ENCODE assay signal across 28 cellular contexts in genomic region chr11:112425121-112425520, GRCh38.
"Had no signal": no experiment of that assay in that cellular context is flagged by ENCODE, and none has a peak within 500 bp of the region (broad histone marks: within the 10 kb centered on the region; RNA-seq: fewer than 3 reads in every experiment).

No MANE protein-coding gene starts in this region.

- ATAC-seq: activated CD4-positive, CD25-positive, alpha-beta regulatory T cell treated with anti-CD3 and anti-CD28 coated beads, Interleukin-2, amount 50 U/mL, for 24 hours; activated CD8-positive, alpha-beta T cell treated with anti-CD3 and anti-CD28 coated beads for 36 hours had no signal

- H3K27me3 ChIP-seq: Peyer's patch had no signal

- H3K36me3 Mint-ChIP-seq: activated naive CD4-positive, alpha-beta T cell treated with anti-CD3 and anti-CD28 coated beads, Interleukin-2, amount 50 U/mL, for 24 hours had no signal

- DNase-seq: activated CD4-positive, alpha-beta T cell treated with anti-CD3 and anti-CD28 coated beads for 4 hours; activated CD8-positive, alpha-beta memory T cell treated with anti-CD3 and anti-CD28 coated beads, Interleukin-2, amount 50 U/mL, for 48 hours; activated CD8-positive, alpha-beta T cell treated with anti-CD3 and anti-CD28 coated beads for 36 hours; activated effector memory CD4-positive, alpha-beta T cell treated with Interleukin-2 at 50 U/mL for 16 hours; activated naive CD4-positive, alpha-beta T cell; activated T-cell treated with anti-CD3 and anti-CD28 coated beads, Interleukin-2, amount 50 U/mL, for 24 hours; aorta; Kasumi-1; KBM-7; NCI-H1092; NCI-H1417 treated with DMSO at 0.1 percent for 48 hours; NCI-H1694; NCI-H2029; NCI-H2107; NCI-H2171 treated with DMSO at 0.1 percent for 48 hours; NCI-H345; NCI-H510A; NCI-H526 treated with DMSO at 0.1 percent for 48 hours; NCI-H82; NK-92 treated with Interleukin-12 subunit alpha and Interleukin-12 subunit beta, amount 100 ng/mL, for 24 hours; OCI-M1; Peyer's patch; SHP77 treated with DMSO at 0.1 percent for 48 hours had no signal

- H3K4me3 Mint-ChIP-seq: activated CD8-positive, alpha-beta T cell treated with anti-CD3 and anti-CD28 coated beads for 36 hours; activated naive CD4-positive, alpha-beta T cell treated with anti-CD3 and anti-CD28 coated beads, Interleukin-2, amount 50 U/mL, for 24 hours; activated T-cell treated with anti-CD3 and anti-CD28 coated beads, Interleukin-2, amount 50 U/mL, for 24 hours; activated T-helper 1 cell treated with anti-CD3 and anti-CD28 coated beads, Interleukin-12 subunit alpha, Interleukin-12 subunit beta, Interleukin-2, Interleukin-4 antibody, amounts not matched to agents 30 ng/mL and 10 ng/mL and 1 ng/mL, durations not matched to agents 14 hours and 24 hours and 36 hours; central memory CD8-positive, alpha-beta T cell; T-helper 1 cell treated with Interleukin-12 subunit alpha and Interleukin-12 subunit beta and Interleukin-4 antibody, amounts not matched to agents 30 μg/mL and 1 μg/mL, for 36 hours had no signal

- H3K36me3 ChIP-seq: Peyer's patch had no signal

- H3K4me1 Mint-ChIP-seq: activated naive CD4-positive, alpha-beta T cell treated with anti-CD3 and anti-CD28 coated beads, Interleukin-2, amount 50 U/mL, for 24 hours; central memory CD8-positive, alpha-beta T cell had no signal

- H3K27ac ChIP-seq: Peyer's patch had no signal

- H3K9me3 Mint-ChIP-seq: activated naive CD4-positive, alpha-beta T cell treated with anti-CD3 and anti-CD28 coated beads, Interleukin-2, amount 50 U/mL, for 24 hours; activated T-cell treated with anti-CD3 and anti-CD28 coated beads, Interleukin-2, amount 50 U/mL, for 24 hours; activated T-helper 1 cell treated with anti-CD3 and anti-CD28 coated beads, Interleukin-12 subunit alpha, Interleukin-12 subunit beta, Interleukin-2, Interleukin-4 antibody, amounts not matched to agents 30 ng/mL and 10 ng/mL and 1 ng/mL, durations not matched to agents 14 hours and 24 hours and 36 hours; central memory CD8-positive, alpha-beta T cell; T-helper 1 cell treated with Interleukin-12 subunit alpha and Interleukin-12 subunit beta and Interleukin-4 antibody, amounts not matched to agents 30 μg/mL and 1 μg/mL, for 36 hours had no signal

- H3K4me1 ChIP-seq: Peyer's patch had no signal

- H3K27ac Mint-ChIP-seq: activated CD8-positive, alpha-beta T cell treated with anti-CD3 and anti-CD28 coated beads for 36 hours; activated naive CD4-positive, alpha-beta T cell treated with anti-CD3 and anti-CD28 coated beads, Interleukin-2, amount 50 U/mL, for 24 hours; activated T-cell treated with anti-CD3 and anti-CD28 coated beads, Interleukin-2, amount 50 U/mL, for 24 hours; activated T-helper 1 cell treated with anti-CD3 and anti-CD28 coated beads, Interleukin-12 subunit alpha, Interleukin-12 subunit beta, Interleukin-2, Interleukin-4 antibody, amounts not matched to agents 30 ng/mL and 10 ng/mL and 1 ng/mL, durations not matched to agents 14 hours and 24 hours and 36 hours; T-helper 1 cell treated with Interleukin-12 subunit alpha and Interleukin-12 subunit beta and Interleukin-4 antibody, amounts not matched to agents 30 μg/mL and 1 μg/mL, for 36 hours had no signal

- H3K9me3 ChIP-seq: Peyer's patch had no signal

- H3K4me3 ChIP-seq: Peyer's patch had no signal
